ENCODE assay signal across 1 cellular context in the genomic region with DNA sequence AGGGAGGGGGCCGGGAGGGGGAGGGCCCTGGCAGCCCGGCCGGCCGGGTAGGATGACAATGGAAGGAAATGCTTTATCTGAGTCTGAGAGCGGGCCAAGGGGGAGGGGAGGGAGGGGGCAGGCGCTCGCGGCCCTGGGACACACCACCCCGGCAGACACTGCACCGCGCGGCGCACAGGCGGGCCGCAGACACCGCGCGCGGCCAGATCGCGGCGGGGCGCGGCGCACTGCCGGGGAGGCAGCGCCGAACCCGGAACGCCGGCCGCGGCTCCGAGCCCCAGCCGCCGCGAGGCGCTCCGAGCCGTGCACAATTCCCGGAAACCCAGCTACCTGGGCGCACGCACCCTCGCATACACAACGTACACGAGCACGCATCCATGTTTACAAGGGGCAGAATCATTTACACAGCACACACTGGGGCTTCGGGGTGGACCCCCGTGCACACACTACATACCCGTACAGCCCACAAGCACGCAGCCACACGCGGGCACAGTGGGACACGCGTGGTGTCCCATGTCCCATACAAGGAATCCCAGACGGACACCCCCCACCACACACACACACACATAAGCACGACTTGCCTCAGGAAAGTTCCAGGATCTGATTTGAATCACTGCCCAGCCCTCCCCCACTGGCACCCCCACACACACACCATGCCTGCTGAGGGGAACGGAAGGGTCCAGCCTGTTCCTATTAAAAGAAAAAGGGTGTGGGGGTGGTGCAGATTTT.
TF ChIP-seq lines count a peak whose summit lies in the region.

A gene (minus strand): TSS at position 2 of the 729 bp plus-strand sequence. CDS start 118 bp downstream, outside the sequence.

TF ChIP-seq in HEK293, 187 proteins besides CTCF, POLR2A, EP300 and RAD21 (continued from another document and continues in another):
- TF ChIP-seq, protein P1, sequence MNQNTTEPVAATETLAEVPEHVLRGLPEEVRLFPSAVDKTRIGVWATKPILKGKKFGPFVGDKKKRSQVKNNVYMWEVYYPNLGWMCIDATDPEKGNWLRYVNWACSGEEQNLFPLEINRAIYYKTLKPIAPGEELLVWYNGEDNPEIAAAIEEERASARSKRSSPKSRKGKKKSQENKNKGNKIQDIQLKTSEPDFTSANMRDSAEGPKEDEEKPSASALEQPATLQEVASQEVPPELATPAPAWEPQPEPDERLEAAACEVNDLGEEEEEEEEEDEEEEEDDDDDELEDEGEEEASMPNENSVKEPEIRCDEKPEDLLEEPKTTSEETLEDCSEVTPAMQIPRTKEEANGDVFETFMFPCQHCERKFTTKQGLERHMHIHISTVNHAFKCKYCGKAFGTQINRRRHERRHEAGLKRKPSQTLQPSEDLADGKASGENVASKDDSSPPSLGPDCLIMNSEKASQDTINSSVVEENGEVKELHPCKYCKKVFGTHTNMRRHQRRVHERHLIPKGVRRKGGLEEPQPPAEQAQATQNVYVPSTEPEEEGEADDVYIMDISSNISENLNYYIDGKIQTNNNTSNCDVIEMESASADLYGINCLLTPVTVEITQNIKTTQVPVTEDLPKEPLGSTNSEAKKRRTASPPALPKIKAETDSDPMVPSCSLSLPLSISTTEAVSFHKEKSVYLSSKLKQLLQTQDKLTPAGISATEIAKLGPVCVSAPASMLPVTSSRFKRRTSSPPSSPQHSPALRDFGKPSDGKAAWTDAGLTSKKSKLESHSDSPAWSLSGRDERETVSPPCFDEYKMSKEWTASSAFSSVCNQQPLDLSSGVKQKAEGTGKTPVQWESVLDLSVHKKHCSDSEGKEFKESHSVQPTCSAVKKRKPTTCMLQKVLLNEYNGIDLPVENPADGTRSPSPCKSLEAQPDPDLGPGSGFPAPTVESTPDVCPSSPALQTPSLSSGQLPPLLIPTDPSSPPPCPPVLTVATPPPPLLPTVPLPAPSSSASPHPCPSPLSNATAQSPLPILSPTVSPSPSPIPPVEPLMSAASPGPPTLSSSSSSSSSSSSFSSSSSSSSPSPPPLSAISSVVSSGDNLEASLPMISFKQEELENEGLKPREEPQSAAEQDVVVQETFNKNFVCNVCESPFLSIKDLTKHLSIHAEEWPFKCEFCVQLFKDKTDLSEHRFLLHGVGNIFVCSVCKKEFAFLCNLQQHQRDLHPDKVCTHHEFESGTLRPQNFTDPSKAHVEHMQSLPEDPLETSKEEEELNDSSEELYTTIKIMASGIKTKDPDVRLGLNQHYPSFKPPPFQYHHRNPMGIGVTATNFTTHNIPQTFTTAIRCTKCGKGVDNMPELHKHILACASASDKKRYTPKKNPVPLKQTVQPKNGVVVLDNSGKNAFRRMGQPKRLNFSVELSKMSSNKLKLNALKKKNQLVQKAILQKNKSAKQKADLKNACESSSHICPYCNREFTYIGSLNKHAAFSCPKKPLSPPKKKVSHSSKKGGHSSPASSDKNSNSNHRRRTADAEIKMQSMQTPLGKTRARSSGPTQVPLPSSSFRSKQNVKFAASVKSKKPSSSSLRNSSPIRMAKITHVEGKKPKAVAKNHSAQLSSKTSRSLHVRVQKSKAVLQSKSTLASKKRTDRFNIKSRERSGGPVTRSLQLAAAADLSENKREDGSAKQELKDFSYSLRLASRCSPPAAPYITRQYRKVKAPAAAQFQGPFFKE (tag by site-specific recombination; IDR thresholded peaks at IDR 0.05; ENCODE audit: borderline replicate concordance), result 0 out of 2 replicates have a peak, but pooled peaks have one; percentile 35
- TF ChIP-seq MZF1 (tag by site-specific recombination; IDR thresholded peaks at IDR 0.05; ENCODE audit: borderline replicate concordance) (no peak), ZNF585B (tag by site-specific recombination; IDR thresholded peaks at IDR 0.05) (no peak), RBAK (tag by site-specific recombination; IDR thresholded peaks at IDR 0.05) (no peak), ZNF623 (tag by site-specific recombination; IDR thresholded peaks at IDR 0.05) (peak; percentile 14; the same call in 1 of the 2 replicates), ZNF354C (tag by site-specific recombination; IDR thresholded peaks at IDR 0.05; ENCODE audit: borderline replicate concordance, low read depth) (no peak), ZFP69B (tag by site-specific recombination; IDR thresholded peaks at IDR 0.05) (no peak), ZNF654 (tag by site-specific recombination; IDR thresholded peaks at IDR 0.05; ENCODE audit: low read depth) (no peak), ZNF157 (tag by site-specific recombination; IDR thresholded peaks at IDR 0.05) (no peak), ZNF561 (tag by site-specific recombination; IDR thresholded peaks at IDR 0.05; ENCODE audit: borderline replicate concordance) (no peak; the same call in 1 of the 2 replicates), ZSCAN23 (tag by site-specific recombination; IDR thresholded peaks at IDR 0.05) (no peak), ZNF19 (tag by site-specific recombination; IDR thresholded peaks at IDR 0.05; ENCODE audit: low read depth) (no peak), ZNF514 (tag by site-specific recombination; IDR thresholded peaks at IDR 0.05) (no peak), ZFP37 (tag by site-specific recombination; IDR thresholded peaks at IDR 0.05) (peak; percentile 53; the same call in 1 of the 2 replicates), ZNF155 (tag by site-specific recombination; IDR thresholded peaks at IDR 0.05) (no peak), HOXD13 (CRISPR knock-in tag; IDR thresholded peaks at IDR 0.05; ENCODE audit: borderline replicate concordance) (no peak), ZNF112 (tag by site-specific recombination; IDR thresholded peaks at IDR 0.05) (no peak), ZNF843 (tag by site-specific recombination; IDR thresholded peaks at IDR 0.05) (no peak; the same call in 1 of the 2 replicates), GLIS1 (tag by site-specific recombination; IDR thresholded peaks at IDR 0.05) (no peak), ZNF510 (tag by site-specific recombination; IDR thresholded peaks at IDR 0.05; ENCODE audit: insufficient replicate concordance) (no peak), ZNF324 (tag by site-specific recombination; IDR thresholded peaks at IDR 0.05) (0 out of 2 replicates have a peak, but pooled peaks have one; percentile 24), GLI4 (tag by site-specific recombination; IDR thresholded peaks at IDR 0.05) (0 out of 2 replicates have a peak, but pooled peaks have one; percentile 20), ZBTB7A (tag by site-specific recombination; IDR thresholded peaks at IDR 0.05; ENCODE audit: low read depth) (no peak), REPIN1 (tag by site-specific recombination; IDR thresholded peaks at IDR 0.05; ENCODE audit: low read depth) (no peak), ZNF626 (tag by site-specific recombination; IDR thresholded peaks at IDR 0.05) (no peak), ZNF138 (tag by site-specific recombination; IDR thresholded peaks at IDR 0.05; ENCODE audit: borderline replicate concordance) (no peak), YY1 (tag by site-specific recombination; IDR thresholded peaks at IDR 0.05) (no peak)
- TF ChIP-seq, protein P2, sequence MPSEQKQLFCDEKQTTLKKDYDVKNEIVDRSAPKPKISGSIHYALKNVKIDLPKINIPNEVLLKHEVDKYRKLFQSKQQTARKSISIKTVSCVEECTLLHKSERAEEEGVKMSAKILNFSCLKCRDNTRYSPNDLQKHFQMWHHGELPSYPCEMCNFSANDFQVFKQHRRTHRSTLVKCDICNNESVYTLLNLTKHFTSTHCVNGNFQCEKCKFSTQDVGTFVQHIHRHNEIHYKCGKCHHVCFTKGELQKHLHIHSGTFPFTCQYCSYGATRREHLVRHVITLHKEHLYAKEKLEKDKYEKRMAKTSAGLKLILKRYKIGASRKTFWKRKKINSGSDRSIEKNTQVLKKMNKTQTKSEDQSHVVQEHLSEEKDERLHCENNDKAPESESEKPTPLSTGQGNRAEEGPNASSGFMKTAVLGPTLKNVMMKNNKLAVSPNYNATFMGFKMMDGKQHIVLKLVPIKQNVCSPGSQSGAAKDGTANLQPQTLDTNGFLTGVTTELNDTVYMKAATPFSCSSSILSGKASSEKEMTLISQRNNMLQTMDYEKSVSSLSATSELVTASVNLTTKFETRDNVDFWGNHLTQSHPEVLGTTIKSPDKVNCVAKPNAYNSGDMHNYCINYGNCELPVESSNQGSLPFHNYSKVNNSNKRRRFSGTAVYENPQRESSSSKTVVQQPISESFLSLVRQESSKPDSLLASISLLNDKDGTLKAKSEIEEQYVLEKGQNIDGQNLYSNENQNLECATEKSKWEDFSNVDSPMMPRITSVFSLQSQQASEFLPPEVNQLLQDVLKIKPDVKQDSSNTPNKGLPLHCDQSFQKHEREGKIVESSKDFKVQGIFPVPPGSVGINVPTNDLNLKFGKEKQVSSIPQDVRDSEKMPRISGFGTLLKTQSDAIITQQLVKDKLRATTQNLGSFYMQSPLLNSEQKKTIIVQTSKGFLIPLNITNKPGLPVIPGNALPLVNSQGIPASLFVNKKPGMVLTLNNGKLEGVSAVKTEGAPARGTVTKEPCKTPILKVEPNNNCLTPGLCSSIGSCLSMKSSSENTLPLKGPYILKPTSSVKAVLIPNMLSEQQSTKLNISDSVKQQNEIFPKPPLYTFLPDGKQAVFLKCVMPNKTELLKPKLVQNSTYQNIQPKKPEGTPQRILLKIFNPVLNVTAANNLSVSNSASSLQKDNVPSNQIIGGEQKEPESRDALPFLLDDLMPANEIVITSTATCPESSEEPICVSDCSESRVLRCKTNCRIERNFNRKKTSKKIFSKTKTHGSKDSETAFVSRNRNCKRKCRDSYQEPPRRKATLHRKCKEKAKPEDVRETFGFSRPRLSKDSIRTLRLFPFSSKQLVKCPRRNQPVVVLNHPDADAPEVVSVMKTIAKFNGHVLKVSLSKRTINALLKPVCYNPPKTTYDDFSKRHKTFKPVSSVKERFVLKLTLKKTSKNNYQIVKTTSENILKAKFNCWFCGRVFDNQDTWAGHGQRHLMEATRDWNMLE (tag by site-specific recombination; conservative IDR thresholded peaks at IDR 0.05; ENCODE audit: low read depth), result no peak
- TF ChIP-seq, protein P3, sequence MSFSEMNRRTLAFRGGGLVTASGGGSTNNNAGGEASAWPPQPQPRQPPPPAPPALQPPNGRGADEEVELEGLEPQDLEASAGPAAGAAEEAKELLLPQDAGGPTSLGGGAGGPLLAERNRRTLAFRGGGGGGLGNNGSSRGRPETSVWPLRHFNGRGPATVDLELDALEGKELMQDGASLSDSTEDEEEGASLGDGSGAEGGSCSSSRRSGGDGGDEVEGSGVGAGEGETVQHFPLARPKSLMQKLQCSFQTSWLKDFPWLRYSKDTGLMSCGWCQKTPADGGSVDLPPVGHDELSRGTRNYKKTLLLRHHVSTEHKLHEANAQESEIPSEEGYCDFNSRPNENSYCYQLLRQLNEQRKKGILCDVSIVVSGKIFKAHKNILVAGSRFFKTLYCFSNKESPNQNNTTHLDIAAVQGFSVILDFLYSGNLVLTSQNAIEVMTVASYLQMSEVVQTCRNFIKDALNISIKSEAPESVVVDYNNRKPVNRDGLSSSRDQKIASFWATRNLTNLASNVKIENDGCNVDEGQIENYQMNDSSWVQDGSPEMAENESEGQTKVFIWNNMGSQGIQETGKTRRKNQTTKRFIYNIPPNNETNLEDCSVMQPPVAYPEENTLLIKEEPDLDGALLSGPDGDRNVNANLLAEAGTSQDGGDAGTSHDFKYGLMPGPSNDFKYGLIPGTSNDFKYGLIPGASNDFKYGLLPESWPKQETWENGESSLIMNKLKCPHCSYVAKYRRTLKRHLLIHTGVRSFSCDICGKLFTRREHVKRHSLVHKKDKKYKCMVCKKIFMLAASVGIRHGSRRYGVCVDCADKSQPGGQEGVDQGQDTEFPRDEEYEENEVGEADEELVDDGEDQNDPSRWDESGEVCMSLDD (tag by site-specific recombination; IDR thresholded peaks at IDR 0.05), result peak; percentile 63
- TF ChIP-seq, protein P4, sequence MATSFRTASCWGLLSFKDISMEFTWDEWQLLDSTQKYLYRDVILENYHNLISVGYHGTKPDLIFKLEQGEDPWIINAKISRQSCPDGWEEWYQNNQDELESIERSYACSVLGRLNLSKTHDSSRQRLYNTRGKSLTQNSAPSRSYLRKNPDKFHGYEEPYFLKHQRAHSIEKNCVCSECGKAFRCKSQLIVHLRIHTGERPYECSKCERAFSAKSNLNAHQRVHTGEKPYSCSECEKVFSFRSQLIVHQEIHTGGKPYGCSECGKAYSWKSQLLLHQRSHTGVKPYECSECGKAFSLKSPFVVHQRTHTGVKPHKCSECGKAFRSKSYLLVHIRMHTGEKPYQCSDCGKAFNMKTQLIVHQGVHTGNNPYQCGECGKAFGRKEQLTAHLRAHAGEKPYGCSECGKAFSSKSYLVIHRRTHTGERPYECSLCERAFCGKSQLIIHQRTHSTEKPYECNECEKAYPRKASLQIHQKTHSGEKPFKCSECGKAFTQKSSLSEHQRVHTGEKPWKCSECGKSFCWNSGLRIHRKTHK (tag by site-specific recombination; IDR thresholded peaks at IDR 0.05), result no peak
- TF ChIP-seq, protein P5, sequence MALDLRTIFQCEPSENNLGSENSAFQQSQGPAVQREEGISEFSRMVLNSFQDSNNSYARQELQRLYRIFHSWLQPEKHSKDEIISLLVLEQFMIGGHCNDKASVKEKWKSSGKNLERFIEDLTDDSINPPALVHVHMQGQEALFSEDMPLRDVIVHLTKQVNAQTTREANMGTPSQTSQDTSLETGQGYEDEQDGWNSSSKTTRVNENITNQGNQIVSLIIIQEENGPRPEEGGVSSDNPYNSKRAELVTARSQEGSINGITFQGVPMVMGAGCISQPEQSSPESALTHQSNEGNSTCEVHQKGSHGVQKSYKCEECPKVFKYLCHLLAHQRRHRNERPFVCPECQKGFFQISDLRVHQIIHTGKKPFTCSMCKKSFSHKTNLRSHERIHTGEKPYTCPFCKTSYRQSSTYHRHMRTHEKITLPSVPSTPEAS (tag by site-specific recombination; IDR thresholded peaks at IDR 0.05), result peak; percentile 94
- TF ChIP-seq, protein P6, sequence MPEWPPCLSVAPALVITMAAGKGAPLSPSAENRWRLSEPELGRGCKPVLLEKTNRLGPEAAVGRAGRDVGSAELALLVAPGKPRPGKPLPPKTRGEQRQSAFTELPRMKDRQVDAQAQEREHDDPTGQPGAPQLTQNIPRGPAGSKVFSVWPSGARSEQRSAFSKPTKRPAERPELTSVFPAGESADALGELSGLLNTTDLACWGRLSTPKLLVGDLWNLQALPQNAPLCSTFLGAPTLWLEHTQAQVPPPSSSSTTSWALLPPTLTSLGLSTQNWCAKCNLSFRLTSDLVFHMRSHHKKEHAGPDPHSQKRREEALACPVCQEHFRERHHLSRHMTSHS (tag by site-specific recombination; IDR thresholded peaks at IDR 0.05), result no peak
- TF ChIP-seq, protein P7, sequence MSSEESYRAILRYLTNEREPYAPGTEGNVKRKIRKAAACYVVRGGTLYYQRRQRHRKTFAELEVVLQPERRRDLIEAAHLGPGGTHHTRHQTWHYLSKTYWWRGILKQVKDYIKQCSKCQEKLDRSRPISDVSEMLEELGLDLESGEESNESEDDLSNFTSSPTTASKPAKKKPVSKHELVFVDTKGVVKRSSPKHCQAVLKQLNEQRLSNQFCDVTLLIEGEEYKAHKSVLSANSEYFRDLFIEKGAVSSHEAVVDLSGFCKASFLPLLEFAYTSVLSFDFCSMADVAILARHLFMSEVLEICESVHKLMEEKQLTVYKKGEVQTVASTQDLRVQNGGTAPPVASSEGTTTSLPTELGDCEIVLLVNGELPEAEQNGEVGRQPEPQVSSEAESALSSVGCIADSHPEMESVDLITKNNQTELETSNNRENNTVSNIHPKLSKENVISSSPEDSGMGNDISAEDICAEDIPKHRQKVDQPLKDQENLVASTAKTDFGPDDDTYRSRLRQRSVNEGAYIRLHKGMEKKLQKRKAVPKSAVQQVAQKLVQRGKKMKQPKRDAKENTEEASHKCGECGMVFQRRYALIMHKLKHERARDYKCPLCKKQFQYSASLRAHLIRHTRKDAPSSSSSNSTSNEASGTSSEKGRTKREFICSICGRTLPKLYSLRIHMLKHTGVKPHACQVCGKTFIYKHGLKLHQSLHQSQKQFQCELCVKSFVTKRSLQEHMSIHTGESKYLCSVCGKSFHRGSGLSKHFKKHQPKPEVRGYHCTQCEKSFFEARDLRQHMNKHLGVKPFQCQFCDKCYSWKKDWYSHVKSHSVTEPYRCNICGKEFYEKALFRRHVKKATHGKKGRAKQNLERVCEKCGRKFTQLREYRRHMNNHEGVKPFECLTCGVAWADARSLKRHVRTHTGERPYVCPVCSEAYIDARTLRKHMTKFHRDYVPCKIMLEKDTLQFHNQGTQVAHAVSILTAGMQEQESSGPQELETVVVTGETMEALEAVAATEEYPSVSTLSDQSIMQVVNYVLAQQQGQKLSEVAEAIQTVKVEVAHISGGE (tag by site-specific recombination; conservative IDR thresholded peaks at IDR 0.05; ENCODE audit: low read depth), result no peak; the same call in none of the 2 replicates
